Comparison of ENCODE assay signal across 15 cellular contexts in the genomic region with DNA sequence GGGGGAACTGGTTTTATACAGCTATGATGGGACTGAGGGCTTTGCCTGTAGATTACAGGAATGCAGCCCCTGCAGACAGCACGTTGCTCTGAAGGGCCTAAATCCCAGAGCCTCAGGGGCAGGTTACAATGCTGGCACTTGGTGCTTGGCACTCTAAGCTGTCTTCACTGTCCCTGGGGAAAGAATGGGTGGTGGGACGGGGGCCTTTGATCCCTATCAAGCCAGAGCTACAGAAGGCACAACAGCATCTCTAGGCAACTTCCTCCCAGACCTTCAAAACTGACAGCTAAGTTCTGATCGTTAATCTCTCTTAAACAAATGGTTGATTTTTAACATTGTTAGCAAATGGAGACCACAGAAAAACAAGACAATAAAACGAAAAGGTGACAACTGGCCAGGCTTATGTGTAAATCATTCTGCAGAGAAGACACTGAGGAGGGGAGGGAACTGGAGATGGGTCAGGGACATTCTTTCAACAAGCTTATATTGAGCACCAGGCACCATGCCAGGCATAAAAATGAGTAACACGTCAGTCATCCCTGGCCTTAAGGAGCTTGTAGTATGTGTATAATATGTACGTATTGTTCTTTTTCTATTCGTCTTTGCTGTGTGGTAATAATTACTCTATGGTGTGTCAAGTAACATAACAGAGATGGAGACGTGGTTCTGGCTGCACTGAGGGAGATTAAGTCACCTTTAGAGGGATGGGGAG. TPM values are rescaled to one million over a fixed set of nuclear protein-coding genes. Genes with fewer than 3 reads are reported as not detected.
DNase-seq lines count a peak whose midpoint lies in the region; ATAC-seq and TF ChIP-seq lines count a peak whose summit lies in the region.
"Had no signal": no experiment of that assay in that cellular context is flagged by ENCODE, and none has a peak within 500 bp of the region (broad histone marks: within the 10 kb centered on the region; RNA-seq: fewer than 3 reads in every experiment).

No MANE protein-coding gene starts in this region.

- H3K36me3 ChIP-seq in OCI-LY3 (replicated peaks; ENCODE audit: low read depth, low read length) (no peaks in the 10 kb centered on the region), spleen (no peaks in the 10 kb centered on the region)
- H3K36me3 ChIP-seq: tibial nerve had no signal

- no peak overlapping the region for H3K4me2 ChIP-seq in OCI-LY3 (ENCODE audit: low read length)

- no peak for TF ChIP-seq POLR2A in spleen (IDR thresholded peaks at IDR 0.05)

- peak; percentile 19 for DNase-seq in DMS 273 (lab: John Stamatoyannopoulos, UW; ENCODE audit: unreplicated experiment)
- DNase-seq in DMS 273 treated with DMSO at 0.1 percent for 48 hours (lab: John Stamatoyannopoulos, UW), result no peak
- peak; percentile 37 for DNase-seq in epidermal melanocyte (ENCODE audit: insufficient read length, low spot score)
- peak; percentile 96 for DNase-seq in skeletal muscle cell (ENCODE audit: low read depth)
- no peak for DNase-seq in spleen
- DNase-seq in activated CD8-positive, alpha-beta memory T cell treated with anti-CD3 and anti-CD28 coated beads, Interleukin-2, amount 50 U/mL, for 4 hours, result no peak
- DNase-seq: activated CD8-positive, alpha-beta T cell treated with anti-CD3 and anti-CD28 coated beads for 36 hours; stimulated activated CD4-positive, alpha-beta T cell treated with anti-CD3 and anti-CD28 coated beads, Interleukin-4, amount 100 ng/mL, for 4 hours had no signal

- no peaks in the 10 kb centered on the region for H3K9me3 Mint-ChIP-seq in stimulated activated memory B cell treated with anti-CD40 and anti-IgM and Interleukin-4, amounts not matched to agents 10 μg/mL and 1 μg/mL and 100 μg/mL, for 72 hours
- H3K9me3 Mint-ChIP-seq: activated CD8-positive, alpha-beta T cell treated with anti-CD3 and anti-CD28 coated beads for 36 hours; central memory CD8-positive, alpha-beta T cell; nephron had no signal

- H3K4me3 Mint-ChIP-seq in stimulated activated memory B cell treated with anti-CD40 and anti-IgM and Interleukin-4, amounts not matched to agents 10 μg/mL and 1 μg/mL and 100 μg/mL, for 72 hours, result no peak overlapping the region
- H3K4me3 Mint-ChIP-seq: activated CD8-positive, alpha-beta T cell treated with anti-CD3 and anti-CD28 coated beads for 36 hours; central memory CD8-positive, alpha-beta T cell; nephron had no signal

- H3K27me3 Mint-ChIP-seq in stimulated activated memory B cell treated with anti-CD40 and anti-IgM and Interleukin-4, amounts not matched to agents 10 μg/mL and 1 μg/mL and 100 μg/mL, for 72 hours, result peaks cover 14% of the 10 kb centered on the region
- H3K27me3 Mint-ChIP-seq: activated CD8-positive, alpha-beta T cell treated with anti-CD3 and anti-CD28 coated beads for 36 hours; central memory CD8-positive, alpha-beta T cell had no signal

- no peaks in the 10 kb centered on the region for H3K79me2 ChIP-seq in OCI-LY3 (ENCODE audit: low read length)

- H3K36me3 Mint-ChIP-seq in stimulated activated memory B cell treated with anti-CD40 and anti-IgM and Interleukin-4, amounts not matched to agents 10 μg/mL and 1 μg/mL and 100 μg/mL, for 72 hours, result no peaks in the 10 kb centered on the region

- H3K27ac ChIP-seq in OCI-LY3 (ENCODE audit: low read length) (no peak overlapping the region), spleen (no peak overlapping the region)
- H3K27ac ChIP-seq: 22Rv1, tibial nerve had no signal

- no peak overlapping the region for H3K9ac ChIP-seq in OCI-LY3 (ENCODE audit: low read length)

- no peak overlapping the region for H3K4me3 ChIP-seq in OCI-LY3 (ENCODE audit: low read length)
- no peak overlapping the region for H3K4me3 ChIP-seq in skeletal muscle cell (ENCODE audit: low read depth, low read length)
- no peak overlapping the region for H3K4me3 ChIP-seq in spleen
- H3K4me3 ChIP-seq: GM12878, tibial nerve had no signal

- no peaks in the 10 kb centered on the region for H4K20me1 ChIP-seq in OCI-LY3 (ENCODE audit: insufficient read depth, low read length)

- WGBS in spleen, 5 donors, result 43 to 49% (median 47%) methylated on average over 8 of the region's 8 CpGs

- no peaks in the 10 kb centered on the region for H3K4me1 Mint-ChIP-seq in stimulated activated memory B cell treated with anti-CD40 and anti-IgM and Interleukin-4, amounts not matched to agents 10 μg/mL and 1 μg/mL and 100 μg/mL, for 72 hours
- H3K4me1 Mint-ChIP-seq: central memory CD8-positive, alpha-beta T cell had no signal

- H3K27me3 ChIP-seq in OCI-LY3 (ENCODE audit: low read depth, low read length) (no peaks in the 10 kb centered on the region), spleen (replicated peaks in 1 of 7) (no peaks in the 10 kb centered on the region)
- H3K27me3 ChIP-seq: tibial nerve had no signal

- H3K4me1 ChIP-seq in OCI-LY3 (ENCODE audit: low read length), result no peaks in the 10 kb centered on the region
- H3K4me1 ChIP-seq in spleen, result no peaks in the 10 kb centered on the region
- H3K4me1 ChIP-seq: tibial nerve had no signal

- peak overlapping the region; percentile 22; the same call in 1 of the 2 replicates for H2AFZ ChIP-seq in OCI-LY3 (ENCODE audit: low read depth, low read length)

- TF ChIP-seq CTCF in OCI-LY3 (IDR thresholded peaks at IDR 0.05; ENCODE audit: low read depth, low read length) (no peak), spleen (IDR thresholded peaks at IDR 0.05 in 8 of 11, conservative IDR thresholded peaks at IDR 0.05 in 3 of 11) (no peak)

- no peak overlapping the region for H3K27ac Mint-ChIP-seq in stimulated activated memory B cell treated with anti-CD40 and anti-IgM and Interleukin-4, amounts not matched to agents 10 μg/mL and 1 μg/mL and 100 μg/mL, for 72 hours
- H3K27ac Mint-ChIP-seq: activated CD8-positive, alpha-beta T cell treated with anti-CD3 and anti-CD28 coated beads for 36 hours; nephron had no signal

- no peak for ATAC-seq in stimulated activated memory B cell treated with anti-CD40 and anti-IgM and Interleukin-4, amounts not matched to agents 10 μg/mL and 1 μg/mL and 100 μg/mL, for 72 hours
- ATAC-seq: activated CD8-positive, alpha-beta T cell treated with anti-CD3 and anti-CD28 coated beads for 36 hours; GM12878 had no signal

- H3K9me3 ChIP-seq in OCI-LY3 (ENCODE audit: insufficient read depth, low read length) (no peaks in the 10 kb centered on the region), spleen (no peaks in the 10 kb centered on the region)
- H3K9me3 ChIP-seq: tibial nerve had no signal

- intact Hi-C loops in spleen (cut with DNase I; ENCODE audit: low total_unique reads), result no loop called here

RNA-seq across cellular contexts. Expression of gene CA12, which starts 49.1 kb away (rescaled TPM):
- 1 to 10 TPM in 2 of 7 donors, under 1 TPM in 5; 0.25 to 3.3 (median 0.59) TPM for total RNA-seq in spleen
- under 1 TPM; 0.02 to 0.13 (median 0.08) TPM for polyA plus RNA-seq in spleen

RNA-seq across cellular contexts. Expression of gene APH1B, which starts 55.1 kb away (rescaled TPM):
- 10 to 100 TPM; 27.2 to 51.5 (median 35.1) TPM for total RNA-seq in spleen
- 10 to 100 TPM in 1 of 3 donors, 1 to 10 TPM in 2; 8.7 to 10.0 (median 9.0) TPM for polyA plus RNA-seq in spleen

Comparison
In these comparisons a context has a peak if more than half of its experiments do, and no peak if none do; other contexts are left out.
1. DNase-seq: peak in DMS 273 (single experiment), epidermal melanocyte (single experiment) and skeletal muscle cell (single experiment); none in DMS 273 treated with DMSO at 0.1 percent for 48 hours (single experiment), spleen (single experiment) and activated CD8-positive, alpha-beta memory T cell treated with anti-CD3 and anti-CD28 coated beads, Interleukin-2, amount 50 U/mL, for 4 hours (single experiment).